Comparison of ENCODE assay signal across 1 cellular context in genomic region chr4:103198111-103198765, GRCh38.
TF ChIP-seq lines count a peak whose summit lies in the region.

CENPE (minus strand) TSS chr4:103198343; CDS start chr4:103198319, 24 bp downstream.

TF ChIP-seq in K562, 482 proteins besides CTCF, POLR2A, EP300 and RAD21 (continued from another document and continues in another):
- TF ChIP-seq GTF3C2 (IDR thresholded peaks at IDR 0.05; ENCODE audit: borderline replicate concordance, extremely low read depth, insufficient read length) (no peak), THAP12 (CRISPR knock-in tag; IDR thresholded peaks at IDR 0.05) (no peak), PRDM10 (IDR thresholded peaks at IDR 0.05; ENCODE audit: partially characterized antibody) (peak; percentile 100), NFXL1 (CRISPR knock-in tag; IDR thresholded peaks at IDR 0.05) (no peak), ELK3 (CRISPR knock-in tag; IDR thresholded peaks at IDR 0.05) (no peak), ZNF445 (CRISPR knock-in tag; IDR thresholded peaks at IDR 0.05; ENCODE audit: low read depth) (no peak), ZBTB9 (CRISPR knock-in tag; IDR thresholded peaks at IDR 0.05) (no peak), RUNX1 (IDR thresholded peaks at IDR 0.05; ENCODE audit: low read depth) (no peak), ZNF146 (CRISPR knock-in tag; IDR thresholded peaks at IDR 0.05; ENCODE audit: unreplicated experiment) (no peak), MITF (IDR thresholded peaks at IDR 0.05) (no peak), GATA2 (CRISPR knock-in tag; IDR thresholded peaks at IDR 0.05) (no peak), NBN (IDR thresholded peaks at IDR 0.05; ENCODE audit: low read depth) (peak; percentile 97), HDAC2 (IDR thresholded peaks at IDR 0.05) (no peak), KHSRP (IDR thresholded peaks at IDR 0.05) (peak; percentile 88), ZNF318 (IDR thresholded peaks at IDR 0.05; ENCODE audit: borderline replicate concordance in 1 of 2, low read depth in 1 of 2) (no peak), TCF7L2 (IDR thresholded peaks at IDR 0.05; ENCODE audit: low read depth, low read length) (peak; percentile 95), NRF1 (conservative IDR thresholded peaks at IDR 0.05 in 1 of 2, IDR thresholded peaks at IDR 0.05 in 1 of 2) (peak; percentile 54 to 61), PATZ1 (CRISPR knock-in tag; IDR thresholded peaks at IDR 0.05; ENCODE audit: borderline replicate concordance) (no peak), GTF2A2 (tag; IDR thresholded peaks at IDR 0.05) (no peak), ASH1L (IDR thresholded peaks at IDR 0.05; ENCODE audit: borderline replicate concordance, low read depth, partially characterized antibody) (peak; percentile 82), ZKSCAN1 (IDR thresholded peaks at IDR 0.05; ENCODE audit: low read depth, low read length) (no peak), TAF9B (IDR thresholded peaks at IDR 0.05; ENCODE audit: partially characterized antibody) (peak; percentile 53), SNRNP70 (optimal IDR thresholded peaks at IDR 0.05; ENCODE audit: low read depth, low read length) (no peak), STAT6 (CRISPR knock-in tag; IDR thresholded peaks at IDR 0.05) (no peak)
